Comparison of ENCODE assay signal across 11 cellular contexts in the genomic region with DNA sequence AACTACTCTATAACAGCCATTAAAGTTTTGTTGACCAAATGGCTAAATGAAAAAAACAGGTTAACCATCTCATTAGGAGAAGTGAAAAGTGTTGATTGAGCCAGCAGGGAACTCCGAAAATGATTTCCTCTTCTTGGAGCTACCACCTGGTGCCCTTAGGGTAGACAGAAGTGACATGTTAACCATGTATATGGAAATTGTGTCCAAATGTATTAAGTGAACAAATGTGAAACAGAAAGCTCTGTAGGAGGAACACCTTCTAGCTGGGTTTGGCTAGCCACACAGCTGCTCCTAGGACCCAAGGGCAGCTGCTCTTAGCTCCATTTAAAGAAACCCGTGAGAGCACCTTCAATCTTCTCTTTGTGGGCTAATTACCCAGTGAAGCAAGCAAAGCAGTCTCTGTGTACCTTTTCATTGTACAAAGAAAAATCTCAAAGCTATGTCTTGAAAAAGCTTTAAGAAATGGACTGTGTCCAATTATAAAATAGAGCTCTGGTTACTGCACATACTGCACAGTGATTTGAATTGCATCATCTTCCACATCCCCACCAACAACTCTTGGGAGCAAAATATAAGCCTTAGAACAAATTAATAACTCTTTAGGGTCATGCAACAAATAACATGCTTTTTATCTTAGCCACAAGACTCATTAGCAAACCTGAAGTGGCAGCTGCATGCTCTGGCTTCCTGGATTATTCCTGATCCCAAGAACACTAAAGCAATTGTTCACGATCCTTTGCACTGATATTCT. TPM values are rescaled to one million over a fixed set of nuclear protein-coding genes. Genes with fewer than 3 reads are reported as not detected.
A peak's percentile ranks its signal among the peaks of the same experiment; 100 is the strongest.
DNase-seq lines count a peak whose midpoint lies in the region; ATAC-seq, FAIRE-seq and TF ChIP-seq lines count a peak whose summit lies in the region.
"Had no signal": no experiment of that assay in that cellular context is flagged by ENCODE, and none has a peak within 500 bp of the region (broad histone marks: within the 10 kb centered on the region; RNA-seq: fewer than 3 reads in every experiment).

No MANE protein-coding gene starts in this region.

- no peaks in the 10 kb centered on the region for H3K4me1 Mint-ChIP-seq in activated T-cell treated with anti-CD3 and anti-CD28 coated beads, Interleukin-2, amount 50 U/mL, for 72 hours (ENCODE audit: low read depth)
- no peaks in the 10 kb centered on the region for H3K4me1 Mint-ChIP-seq in CD8-positive, alpha-beta T cell (ENCODE audit: low read depth)

- no peaks in the 10 kb centered on the region for H3K9me3 Mint-ChIP-seq in activated T-cell treated with anti-CD3 and anti-CD28 coated beads, Interleukin-2, amount 50 U/mL, for 72 hours
- no peaks in the 10 kb centered on the region for H3K9me3 Mint-ChIP-seq in CD8-positive, alpha-beta T cell
- H3K9me3 Mint-ChIP-seq: dendritic cell treated with granulocyte-macrophage colony-stimulating factor and Interleukin-4, amounts not matched to agents 40 ng/mL and 50 ng/mL, for 4 days had no signal

- H3K27me3 ChIP-seq in CD8-positive, alpha-beta T cell (ENCODE audit: insufficient read depth, low read length), result no peaks in the 10 kb centered on the region

- no peaks in the 10 kb centered on the region for H3K4me1 ChIP-seq in CD8-positive, alpha-beta T cell (ENCODE audit: insufficient read depth, low read length)

- POLR2A ChIA-PET in CD8-positive, alpha-beta T cell (lab: Charles Lee), result interaction anchor here (1.1 kb wide), 1 partner anchor 9 kb away, joined by 3 read pairs; no protein-coding TSS in a partner anchor

- TF ChIP-seq CTCF in CD8-positive, alpha-beta T cell (IDR thresholded peaks at IDR 0.05), result no peak

- H3K4me3 ChIP-seq in CD8-positive, alpha-beta T cell (ENCODE audit: low read depth, low read length), result no peak overlapping the region

- no peaks in the 10 kb centered on the region for H3K9me3 ChIP-seq in CD8-positive, alpha-beta T cell (ENCODE audit: low read length)

- no peak overlapping the region for H3K4me3 Mint-ChIP-seq in activated T-cell treated with anti-CD3 and anti-CD28 coated beads, Interleukin-2, amount 50 U/mL, for 72 hours
- no peak overlapping the region for H3K4me3 Mint-ChIP-seq in CD8-positive, alpha-beta T cell
- H3K4me3 Mint-ChIP-seq: dendritic cell treated with granulocyte-macrophage colony-stimulating factor and Interleukin-4, amounts not matched to agents 40 ng/mL and 50 ng/mL, for 4 days; neural crest cell had no signal

- H3K27ac ChIP-seq in CD8-positive, alpha-beta T cell (ENCODE audit: low read depth, low read length), result no peak overlapping the region

- no peaks in the 10 kb centered on the region for H3K36me3 ChIP-seq in CD8-positive, alpha-beta T cell (ENCODE audit: insufficient read depth, low read length)

- H3K36me3 Mint-ChIP-seq in activated T-cell treated with anti-CD3 and anti-CD28 coated beads, Interleukin-2, amount 50 U/mL, for 72 hours (ENCODE audit: insufficient read depth in 2 of 2), result no peaks in the 10 kb centered on the region
- no peaks in the 10 kb centered on the region for H3K36me3 Mint-ChIP-seq in CD8-positive, alpha-beta T cell

- H3K27ac Mint-ChIP-seq in activated T-cell treated with anti-CD3 and anti-CD28 coated beads, Interleukin-2, amount 50 U/mL, for 72 hours, result no peak overlapping the region
- no peak overlapping the region for H3K27ac Mint-ChIP-seq in CD8-positive, alpha-beta T cell
- H3K27ac Mint-ChIP-seq: dendritic cell treated with granulocyte-macrophage colony-stimulating factor and Interleukin-4, amounts not matched to agents 40 ng/mL and 50 ng/mL, for 4 days had no signal

- intact Hi-C loops in CD8-positive, alpha-beta T cell (cut with DNase I, micrococcal nuclease), result loop anchor here (2.0 to 10.0 kb wide), 3 partner anchors 831 to 1191 kb away; no protein-coding TSS in a partner anchor

- peak; percentile 28 for DNase-seq in GM19239 (ENCODE audit: insufficient read length, low spot score)
- peak; percentile 92 for DNase-seq in NCI-H69 (lab: John Stamatoyannopoulos, UW)
- DNase-seq in renal cortical epithelial cell (ENCODE audit: low read depth), result peak; percentile 23
- no peak for DNase-seq in activated T-cell treated with anti-CD3 and anti-CD28 coated beads, Interleukin-2, amount 50 U/mL, for 72 hours
- no peak for DNase-seq in GM19240 (ENCODE audit: insufficient read length, low spot score)
- no peak for DNase-seq in CD8-positive, alpha-beta T cell
- DNase-seq in iPS-NIHi7 (ENCODE audit: extremely low spot score), result no peak
- DNase-seq: H7 had no signal

- H3K27me3 Mint-ChIP-seq in activated T-cell treated with anti-CD3 and anti-CD28 coated beads, Interleukin-2, amount 50 U/mL, for 72 hours (ENCODE audit: low read depth), result peaks cover 13% of the 10 kb centered on the region
- H3K27me3 Mint-ChIP-seq in CD8-positive, alpha-beta T cell (ENCODE audit: low read depth), result peaks cover 7% of the 10 kb centered on the region

- CTCF ChIA-PET in CD8-positive, alpha-beta T cell (lab: Charles Lee), result interaction anchor here (0.7 to 4.6 kb wide), 4 partner anchors 10 to 974 kb away, joined by 3 to 27 read pairs (median 4); no protein-coding TSS in a partner anchor

- peak; percentile 90 for FAIRE-seq in GM19239 (lab: Jason Lieb, UNC)

- ATAC-seq in HG02885 (IDR thresholded peaks at IDR 0.05; ENCODE audit: poor library complexity, unreplicated experiment), result peak; percentile 92
- ATAC-seq in activated T-cell treated with anti-CD3 and anti-CD28 coated beads, Interleukin-2, amount 50 U/mL, for 72 hours (replicated peaks in 1 of 2), result no peak
- no peak for ATAC-seq in CD8-positive, alpha-beta T cell

RNA-seq across cellular contexts. Expression of gene PARM1, which starts 59.2 kb away (rescaled TPM):
- total RNA-seq in renal cortical epithelial cell, result 0.05 and 0.35 TPM in 2 replicates
- total RNA-seq in activated T-cell treated with anti-CD3 and anti-CD28 coated beads, Interleukin-2, amount 50 U/mL, for 72 hours, result under 1 TPM; 0.07 to 0.19 TPM
- total RNA-seq in CD8-positive, alpha-beta T cell, result not detected

Comparison
In these comparisons a context has a peak if more than half of its experiments do, and no peak if none do; other contexts are left out.
1. DNase-seq: peak in GM19239 (single experiment), NCI-H69 (single experiment) and renal cortical epithelial cell (single experiment); none in activated T-cell treated with anti-CD3 and anti-CD28 coated beads, Interleukin-2, amount 50 U/mL, for 72 hours (0 of 2), GM19240 (single experiment), CD8-positive, alpha-beta T cell (0 of 7) and iPS-NIHi7 (single experiment).